In the genomic region with DNA sequence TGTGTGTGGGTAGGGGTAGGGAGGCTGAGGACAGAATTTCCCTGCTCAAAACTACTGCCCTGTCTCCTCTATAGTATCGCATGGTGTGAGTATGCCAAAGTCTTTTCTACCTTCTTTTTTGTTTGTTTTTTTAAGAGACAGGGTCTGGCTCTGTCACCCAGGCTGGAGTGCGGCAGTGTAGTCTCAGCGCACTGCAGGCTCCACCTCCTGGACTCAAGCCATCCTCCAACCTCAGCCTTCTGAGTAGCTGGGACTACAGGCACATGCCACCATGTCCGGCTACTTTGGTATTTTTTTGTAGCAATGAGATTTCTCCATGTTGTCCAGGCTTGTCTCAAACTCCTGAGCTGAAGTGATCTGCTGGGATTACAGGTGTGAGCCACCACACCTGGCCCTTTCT, we compare ENCODE assay signal across 11 cellular contexts. TPM values are rescaled to one million over a fixed set of nuclear protein-coding genes. Genes with fewer than 3 reads are reported as not detected.
DNase-seq lines count a peak whose midpoint lies in the region; ATAC-seq and TF ChIP-seq lines count a peak whose summit lies in the region.
"Had no signal": no experiment of that assay in that cellular context is flagged by ENCODE, and none has a peak within 500 bp of the region (broad histone marks: within the 10 kb centered on the region; RNA-seq: fewer than 3 reads in every experiment).

No MANE protein-coding gene starts in this region.

- H3K27ac ChIP-seq in brain microvascular endothelial cell: no peak overlapping the region

- in situ Hi-C loops in brain microvascular endothelial cell (cut with HindIII; ENCODE audit: low pct_ligation_motif_present, low sequenced_read_pairs): no loop called here

- POLR2A ChIA-PET in Caco-2 (lab: Charles Lee): no interaction called here

- no peak for DNase-seq in Caco-2
- DNase-seq in LNCaP clone FGC (ENCODE audit: low read depth): peak; percentile 73
- DNase-seq in brain microvascular endothelial cell: peak; percentile 14
- DNase-seq in natural killer cell treated with Interleukin-12 subunit alpha and Interleukin-12 subunit beta and Interleukin-15 and Interleukin-18, amount 100 ng/mL, for 72 hours (ENCODE audit: low spot score): no peak
- DNase-seq in NCI-H510A treated with DMSO at 0.1 percent for 48 hours (lab: John Stamatoyannopoulos, UW): no peak
- no peak for DNase-seq in Ammon's horn (ENCODE audit: low spot score)
- DNase-seq in AML-193 (lab: John Stamatoyannopoulos, UW): no peak
- DNase-seq: left colon, NCI-H2107 had no signal

- no peaks in the 10 kb centered on the region for H3K4me1 Mint-ChIP-seq in Caco-2 (ENCODE audit: low read depth, unreplicated experiment)
- H3K4me1 Mint-ChIP-seq in natural killer cell treated with Interleukin-12 subunit alpha and Interleukin-12 subunit beta and Interleukin-15 and Interleukin-18, amount 100 ng/mL, for 72 hours (ENCODE audit: low read depth in 2 of 2): peaks cover 34 to 35% of the 10 kb centered on the region in 2 donors

- H3K27me3 ChIP-seq in Caco-2 (replicated peaks; ENCODE audit: control insufficient read depth, insufficient read depth, low read length) (no peaks in the 10 kb centered on the region), brain microvascular endothelial cell (replicated peaks) (no peaks in the 10 kb centered on the region)

- H3K27ac Mint-ChIP-seq in Caco-2 (ENCODE audit: unreplicated experiment): no peak overlapping the region
- peak overlapping the region; percentile 61 to 98 for H3K27ac Mint-ChIP-seq in natural killer cell treated with Interleukin-12 subunit alpha and Interleukin-12 subunit beta and Interleukin-15 and Interleukin-18, amount 100 ng/mL, for 72 hours

- peak overlapping the region; percentile 85 for H3K4me3 Mint-ChIP-seq in Caco-2 (ENCODE audit: unreplicated experiment)
- peak overlapping the region; percentile 97 for H3K4me3 Mint-ChIP-seq in natural killer cell treated with Interleukin-12 subunit alpha and Interleukin-12 subunit beta and Interleukin-15 and Interleukin-18, amount 100 ng/mL, for 72 hours

- H3K36me3 ChIP-seq in Caco-2 (ENCODE audit: control insufficient read depth, insufficient read depth, low read length) (peaks cover 1% of the 10 kb centered on the region), brain microvascular endothelial cell (replicated peaks) (peaks cover 35% of the 10 kb centered on the region)

- H3K4me1 ChIP-seq in Caco-2: no peaks in the 10 kb centered on the region

- no peak overlapping the region for H3K4me3 ChIP-seq in Caco-2 (ENCODE audit: low read depth, low read length)
- H3K4me3 ChIP-seq in LNCaP clone FGC (ENCODE audit: low read depth, low read length): peak overlapping the region; percentile 64
- H3K4me3 ChIP-seq in brain microvascular endothelial cell (ENCODE audit: low read depth, low read length): no peak overlapping the region

- BruUV-seq in Caco-2 (replicated peaks; lab: Mats Ljungman, UMichigan): no TSS peak

- ATAC-seq in natural killer cell treated with Interleukin-12 subunit alpha and Interleukin-12 subunit beta and Interleukin-15 and Interleukin-18, amount 100 ng/mL, for 72 hours: no peak
- ATAC-seq in HG03571 (IDR thresholded peaks at IDR 0.05; ENCODE audit: unreplicated experiment): no peak
- ATAC-seq: left colon, Panc1 had no signal

- no peak for TF ChIP-seq CTCF in Caco-2 (IDR thresholded peaks at IDR 0.05; ENCODE audit: insufficient read depth in 1 of 2, low read depth in 1 of 2, low read length in 1 of 2, severe bottlenecking in 1 of 2, unreplicated experiment in 1 of 2)
- TF ChIP-seq CTCF in LNCaP clone FGC (IDR thresholded peaks at IDR 0.05; ENCODE audit: control insufficient read depth, extremely low read depth, insufficient read depth): no peak
- no peak for TF ChIP-seq CTCF in brain microvascular endothelial cell (IDR thresholded peaks at IDR 0.05; ENCODE audit: low read depth, low read length, missing control alignments)

- no peaks in the 10 kb centered on the region for H3K9me3 Mint-ChIP-seq in Caco-2 (ENCODE audit: unreplicated experiment)
- peaks cover 3% of the 10 kb centered on the region for H3K9me3 Mint-ChIP-seq in natural killer cell treated with Interleukin-12 subunit alpha and Interleukin-12 subunit beta and Interleukin-15 and Interleukin-18, amount 100 ng/mL, for 72 hours

- CTCF ChIA-PET in Caco-2 (lab: Charles Lee): no interaction called here

- no peaks in the 10 kb centered on the region for H3K9me3 ChIP-seq in Caco-2

- intact Hi-C loops in Caco-2 (cut with micrococcal nuclease; ENCODE audit: unreplicated experiment): loop anchor here (5.0 kb wide), 3 partner anchors 104 to 171 kb away; no protein-coding TSS in a partner anchor

- peaks cover 61% of the 10 kb centered on the region for H3K36me3 Mint-ChIP-seq in Caco-2 (ENCODE audit: insufficient read depth, unreplicated experiment)
- H3K36me3 Mint-ChIP-seq in natural killer cell treated with Interleukin-12 subunit alpha and Interleukin-12 subunit beta and Interleukin-15 and Interleukin-18, amount 100 ng/mL, for 72 hours: peaks cover 30% of the 10 kb centered on the region

- H3K27me3 Mint-ChIP-seq in Caco-2 (ENCODE audit: insufficient read depth, unreplicated experiment): no peaks in the 10 kb centered on the region
- H3K27me3 Mint-ChIP-seq in natural killer cell treated with Interleukin-12 subunit alpha and Interleukin-12 subunit beta and Interleukin-15 and Interleukin-18, amount 100 ng/mL, for 72 hours: peaks cover 0 to 3% of the 10 kb centered on the region in 2 donors

RNA-seq across cellular contexts. Expression of a gene that starts 2.5 kb away (rescaled TPM):
- 63.5 and 65.1 TPM in 2 replicates for total RNA-seq in Caco-2 (2022)
- 10 to 100 TPM; 62.4 to 70.7 TPM for total RNA-seq in natural killer cell treated with Interleukin-12 subunit alpha and Interleukin-12 subunit beta and Interleukin-15 and Interleukin-18, amount 100 ng/mL, for 72 hours

RNA-seq across cellular contexts. Expression of a gene that starts 58.5 kb away (rescaled TPM):
- total RNA-seq in Caco-2 (2022): 88.2 and 99.3 TPM in 2 replicates
- 100 to 1,000 TPM; 102 to 113 TPM for total RNA-seq in natural killer cell treated with Interleukin-12 subunit alpha and Interleukin-12 subunit beta and Interleukin-15 and Interleukin-18, amount 100 ng/mL, for 72 hours

Comparison
In these comparisons a context has a peak if more than half of its experiments do, and no peak if none do; other contexts are left out.
1. DNase-seq: peak in LNCaP clone FGC (single experiment) and brain microvascular endothelial cell (single experiment); none in Caco-2 (0 of 2), natural killer cell treated with Interleukin-12 subunit alpha and Interleukin-12 subunit beta and Interleukin-15 and Interleukin-18, amount 100 ng/mL, for 72 hours (single experiment), NCI-H510A treated with DMSO at 0.1 percent for 48 hours (single experiment), Ammon's horn (single experiment) and AML-193 (0 of 2).